ENCODE assay signal across 18 cellular contexts in genomic region chr22:39996732-39997131, GRCh38. TPM values are rescaled to one million over a fixed set of nuclear protein-coding genes. Genes with fewer than 3 reads are reported as not detected.
A peak's percentile ranks its signal among the peaks of the same experiment; 100 is the strongest.
DNase-seq lines count a peak whose midpoint lies in the region; ATAC-seq, FAIRE-seq and TF ChIP-seq lines count a peak whose summit lies in the region.
"Had no signal": no experiment of that assay in that cellular context is flagged by ENCODE, and none has a peak within 500 bp of the region (broad histone marks: within the 10 kb centered on the region; RNA-seq: fewer than 3 reads in every experiment).

No MANE protein-coding gene starts in this region.

- TF ChIP-seq CTCF in MCF 10A (IDR thresholded peaks at IDR 0.05; ENCODE audit: unreplicated experiment) (no peak), kidney (IDR thresholded peaks at IDR 0.05; ENCODE audit: borderline replicate concordance, extremely low read depth, insufficient read depth) (no peak), testis (IDR thresholded peaks at IDR 0.05) (no peak), D721Med (IDR thresholded peaks at IDR 0.05; ENCODE audit: insufficient read depth, missing control alignments) (no peak)

- peak overlapping the region; percentile 73 for H3K4me3 Mint-ChIP-seq in MCF 10A (ENCODE audit: unreplicated experiment)
- H3K4me3 Mint-ChIP-seq in effector memory CD8-positive, alpha-beta T cell: no peak overlapping the region

- FAIRE-seq in kidney (lab: Jason Lieb, UNC) (no peak), D721Med (lab: Jason Lieb, UNC) (no peak)

- TF ChIP-seq POLR2A in testis (IDR thresholded peaks at IDR 0.05): no peak

- ATAC-seq in effector memory CD8-positive, alpha-beta T cell (replicated peaks): no peak
- no peak for ATAC-seq in HG02938 (IDR thresholded peaks at IDR 0.05; ENCODE audit: unreplicated experiment)
- ATAC-seq: gastroesophageal sphincter; naive thymus-derived CD4-positive, alpha-beta T cell; Panc1 had no signal

- H3K27ac Mint-ChIP-seq in MCF 10A (ENCODE audit: low read depth, unreplicated experiment): no peak overlapping the region
- H3K27ac Mint-ChIP-seq in effector memory CD8-positive, alpha-beta T cell: no peak overlapping the region

- CTCF ChIA-PET in MCF 10A (lab: Yijun Ruan, JAX): interaction anchor here (1.1 to 11.6 kb wide), 4 partner anchors 13 to 462 kb away, joined by 3 to 103 read pairs (median 5); no protein-coding TSS in a partner anchor

- H3K36me3 ChIP-seq in HUES48 (ENCODE audit: control insufficient read depth, insufficient read depth, low read length) (peaks cover 9% of the 10 kb centered on the region), kidney (ENCODE audit: control insufficient read depth in 1 of 2, insufficient read depth in 2 of 2, low read length in 2 of 2) (no peaks in the 10 kb centered on the region), testis (ENCODE audit: low read depth, missing control alignments) (no peaks in the 10 kb centered on the region)
- H3K36me3 ChIP-seq: gastroesophageal sphincter had no signal

- no peaks in the 10 kb centered on the region for H3K9me3 ChIP-seq in HUES48 (ENCODE audit: control insufficient read depth, insufficient read depth, low read length)
- H3K9me3 ChIP-seq in kidney (ENCODE audit: control insufficient read depth in 1 of 2, low read length in 2 of 2): no peaks in the 10 kb centered on the region
- no peaks in the 10 kb centered on the region for H3K9me3 ChIP-seq in testis
- H3K9me3 ChIP-seq: gastroesophageal sphincter had no signal

- no peaks in the 10 kb centered on the region for H3K9me3 Mint-ChIP-seq in MCF 10A (ENCODE audit: unreplicated experiment)
- H3K9me3 Mint-ChIP-seq in effector memory CD8-positive, alpha-beta T cell: no peaks in the 10 kb centered on the region
- H3K9me3 Mint-ChIP-seq: naive thymus-derived CD4-positive, alpha-beta T cell had no signal

- H3K4me1 ChIP-seq in HUES48 (ENCODE audit: control insufficient read depth, insufficient read depth, low read length): peaks cover 54% of the 10 kb centered on the region
- peaks cover 12 to 32% of the 10 kb centered on the region in 2 donors for H3K4me1 ChIP-seq in kidney (ENCODE audit: control insufficient read depth in 1 of 2, insufficient read depth in 1 of 2, low read depth in 1 of 2, low read length in 2 of 2)
- H3K4me1 ChIP-seq in testis: peaks cover 37% of the 10 kb centered on the region

- no TSS peak for BruUV-seq in MCF 10A (replicated peaks; lab: Mats Ljungman, UMichigan)

- H3K9ac ChIP-seq in HUES48 (ENCODE audit: low read depth, low read length): no peak overlapping the region
- H3K9ac ChIP-seq in kidney (ENCODE audit: low read length in 2 of 2): peak overlapping the region in 1 of 2 donors; percentile 35

- peaks cover 50% of the 10 kb centered on the region for H3K4me1 Mint-ChIP-seq in MCF 10A (ENCODE audit: insufficient read depth, unreplicated experiment)
- peaks cover 1 to 5% of the 10 kb centered on the region in 2 donors for H3K4me1 Mint-ChIP-seq in effector memory CD8-positive, alpha-beta T cell (ENCODE audit: low read depth in 2 of 2)

- peaks cover 21% of the 10 kb centered on the region for H3K27me3 ChIP-seq in HUES48 (ENCODE audit: control insufficient read depth, insufficient read depth, low read length)
- H3K27me3 ChIP-seq in testis: no peaks in the 10 kb centered on the region

- peak overlapping the region; percentile 70; the same call in 1 of the 2 replicates for H3K4me3 ChIP-seq in HUES48 (ENCODE audit: low read depth, low read length)
- peak overlapping the region; percentile 8 to 52 for H3K4me3 ChIP-seq in kidney (ENCODE audit: low read length in 2 of 2)
- H3K4me3 ChIP-seq in testis: no peak overlapping the region
- H3K4me3 ChIP-seq: dorsolateral prefrontal cortex, gastroesophageal sphincter had no signal

- H3K36me3 Mint-ChIP-seq in MCF 10A (ENCODE audit: insufficient read depth, unreplicated experiment): peaks cover 15% of the 10 kb centered on the region
- peaks cover 4% of the 10 kb centered on the region for H3K36me3 Mint-ChIP-seq in effector memory CD8-positive, alpha-beta T cell (ENCODE audit: insufficient read depth)
- H3K36me3 Mint-ChIP-seq: naive thymus-derived CD4-positive, alpha-beta T cell had no signal

- whole genome bisulfite sequencing in testis, 2 donors: 47 to 59% methylated on average over 3 of the region's 3 CpGs

- DNase-seq in MCF 10A (ENCODE audit: unreplicated experiment) (no peak), kidney (no peak), testis (no peak), NCI-H345 (lab: John Stamatoyannopoulos, UW) (no peak), D721Med (ENCODE audit: insufficient read length, low spot score) (no peak)
- DNase-seq in effector memory CD8-positive, alpha-beta T cell: no peak
- DNase-seq: activated CD4-positive, alpha-beta T cell treated with anti-CD3 and anti-CD28 coated beads for 48 hours; COR-L47; dorsolateral prefrontal cortex; naive thymus-derived CD4-positive, alpha-beta T cell; NCI-H1417 treated with DMSO at 0.1 percent for 48 hours; NCI-H510A had no signal

- POLR2A ChIA-PET in MCF 10A (lab: Yijun Ruan, JAX): interaction anchor here (0.6 to 3.4 kb wide), 17 partner anchors 8 to 495 kb away, joined by 3 to 12 read pairs (median 4); partner anchors contain the start of gene MIEF1

- intact Hi-C loops in MCF 10A (cut with micrococcal nuclease) (no loop called here), kidney (cut with DNase I) (no loop called here), testis (cut with DNase I; ENCODE audit: low total_unique reads) (no loop called here)

- no peak overlapping the region for H3K27ac ChIP-seq in HUES48 (ENCODE audit: low read depth, low read length)
- H3K27ac ChIP-seq in kidney (ENCODE audit: low read depth in 2 of 2, low read length in 2 of 2): peak overlapping the region in 1 of 2 donors; percentile 28
- peak overlapping the region; percentile 76 to 94 for H3K27ac ChIP-seq in testis
- H3K27ac ChIP-seq: dorsolateral prefrontal cortex had no signal

- H3K27me3 Mint-ChIP-seq in MCF 10A (ENCODE audit: insufficient read depth, unreplicated experiment): peaks cover 11% of the 10 kb centered on the region
- H3K27me3 Mint-ChIP-seq in effector memory CD8-positive, alpha-beta T cell: peaks cover 40 to 88% of the 10 kb centered on the region in 2 donors

RNA-seq across cellular contexts. Expression of gene FAM83F, which starts 2.0 kb away (rescaled TPM):
- total RNA-seq in MCF 10A (2022) (33.1 and 41.3 TPM in 2 replicates), kidney (13.1 TPM), testis (10 to 100 TPM; 30.2 to 41.1 TPM)
- polyA plus RNA-seq in kidney (ENCODE audit: insufficient read depth, low read depth, low replicate concordance) (6.8 TPM), testis (ENCODE audit: insufficient read depth, low read depth, low replicate concordance) (57.7 TPM)

RNA-seq across cellular contexts. Expression of gene TMA7B, which starts 36.5 kb away (rescaled TPM):
- not detected in 2 replicates for total RNA-seq in MCF 10A (2022)
- 0.63 TPM for total RNA-seq in kidney
- not detected for polyA plus RNA-seq in kidney (ENCODE audit: insufficient read depth, low read depth, low replicate concordance)
- under 1 TPM; 0.43 to 0.47 TPM for total RNA-seq in testis
- polyA plus RNA-seq in testis (ENCODE audit: insufficient read depth, low read depth, low replicate concordance): not detected
- total RNA-seq: gastroesophageal sphincter, subcutaneous adipose tissue had no signal
- polyA plus RNA-seq: aorta had no signal

Comparison
In these comparisons a context has a peak if more than half of its experiments do, and no peak if none do; other contexts are left out.
1. H3K4me3 ChIP-seq: peak in HUES48 (single experiment) and kidney (2 of 2); none in testis (0 of 2).